ENCODE assay signal across 19 cellular contexts in genomic region chrX:35040871-35041270, GRCh38.
"Had no signal": no experiment of that assay in that cellular context is flagged by ENCODE, and none has a peak within 500 bp of the region (broad histone marks: within the 10 kb centered on the region; RNA-seq: fewer than 3 reads in every experiment).

No MANE protein-coding gene starts in this region.

- H3K9me3 ChIP-seq: gastrocnemius medialis, left lung, tibial artery had no signal

- H3K36me3 ChIP-seq: gastrocnemius medialis, left lung, tibial artery had no signal

- H3K4me3 ChIP-seq: gastrocnemius medialis, left lung, tibial artery had no signal

- H3K27me3 ChIP-seq: gastrocnemius medialis, left lung, tibial artery had no signal

- H3K27ac ChIP-seq: gastrocnemius medialis, left lung, tibial artery had no signal

- H3K4me1 ChIP-seq: gastrocnemius medialis, left lung had no signal

- DNase-seq: activated CD4-positive, alpha-beta T cell treated with anti-CD3 and anti-CD28 coated beads, Interleukin-2, amount 10 ng/mL, durations not matched to agents 24 days and 14 days; activated CD4-positive, CD25-positive, alpha-beta regulatory T cell; activated CD8-positive, alpha-beta memory T cell treated with anti-CD3 and anti-CD28 coated beads for 24 hours; activated CD8-positive, alpha-beta memory T cell treated with anti-CD3 and anti-CD28 coated beads, Interleukin-2, amount 50 U/mL, for 48 hours; activated effector memory CD4-positive, alpha-beta T cell treated with anti-CD3 and anti-CD28 coated beads, Interleukin-2, amount 50 U/mL, for 16 hours; activated naive CD4-positive, alpha-beta T cell treated with anti-CD3 and anti-CD28 coated beads, Interleukin-2, amount 50 U/mL, for 16 hours; activated T-cell treated with anti-CD3 and anti-CD28 coated beads, Interleukin-2, amount 50 U/mL, for 72 hours; dermis blood vessel endothelial cell; effector memory CD4-positive, alpha-beta T cell; gastrocnemius medialis; head of caudate nucleus; left lung; mammary epithelial cell; occipital lobe; stimulated activated CD4-positive, alpha-beta T cell treated with anti-CD3 and anti-CD28 coated beads, Interleukin-2, amount 100 ng/mL, for 24 hours; stimulated activated naive CD8-positive, alpha-beta T cell treated with anti-CD3 and anti-CD28 coated beads, Interleukin-15, Interleukin-2, amounts not matched to agents 100 U/mL and 50 U/mL, for 24 hours; substantia nigra; T1000; tibial artery had no signal
